13 cellular contexts compared by ENCODE assay signal in genomic region chr12:7450667-7451066, GRCh38. TPM values are rescaled to one million over a fixed set of nuclear protein-coding genes. Genes with fewer than 3 reads are reported as not detected.
DNase-seq lines count a peak whose midpoint lies in the region; TF ChIP-seq lines count a peak whose summit lies in the region.
"Had no signal": no experiment of that assay in that cellular context is flagged by ENCODE, and none has a peak within 500 bp of the region (broad histone marks: within the 10 kb centered on the region; RNA-seq: fewer than 3 reads in every experiment).

No MANE protein-coding gene starts in this region.

- no peak overlapping the region for H3K4me2 ChIP-seq in neuronal stem cell (ENCODE audit: insufficient read depth, low read length, poor library complexity, severe bottlenecking)

- no peak for TF ChIP-seq CTCF in RWPE1 (conservative IDR thresholded peaks at IDR 0.05; ENCODE audit: low read depth)
- TF ChIP-seq CTCF in BE2C (IDR thresholded peaks at IDR 0.05; ENCODE audit: low read depth, low read length), result no peak

- no peak overlapping the region for H3K23ac ChIP-seq in neuronal stem cell (ENCODE audit: low read depth, low read length, poor library complexity)

- H3K9me3 ChIP-seq in BE2C, result no peaks in the 10 kb centered on the region
- H3K9me3 ChIP-seq in neuronal stem cell (replicated peaks in 1 of 2; ENCODE audit: control insufficient read depth in 2 of 2, insufficient read depth in 1 of 2, low read depth in 1 of 2, low read length in 2 of 2), result no peaks in the 10 kb centered on the region

- CTCF ChIA-PET in RWPE1 (lab: Yijun Ruan, JAX), result no interaction called here

- no peak overlapping the region for H2AFZ ChIP-seq in neuronal stem cell (ENCODE audit: low read length)

- POLR2A ChIA-PET in RWPE1 (lab: Yijun Ruan, JAX; ENCODE audit: low non-redundant PET), result no interaction called here

- H2AK5ac ChIP-seq in neuronal stem cell (ENCODE audit: low read depth, low read length), result no peak overlapping the region

- peaks cover 3% of the 10 kb centered on the region for H3K27me3 ChIP-seq in BE2C
- H3K27me3 ChIP-seq in neuronal stem cell (ENCODE audit: control insufficient read depth in 3 of 3, insufficient read depth in 3 of 3, low read depth in 1 of 3, low read length in 3 of 3), result no peaks in the 10 kb centered on the region

- WGBS in neuronal stem cell (ENCODE audit: extremely low coverage in 2 of 2, insufficient read length in 2 of 2, insufficient replicate concordance in 1 of 2), 2 donors, result no CpG with 5 or more reads among the region's 7 CpGs

- H3K18ac ChIP-seq in neuronal stem cell (ENCODE audit: low read length), result no peak overlapping the region

- no peaks in the 10 kb centered on the region for H3K36me3 ChIP-seq in BE2C
- H3K36me3 ChIP-seq in neuronal stem cell (replicated peaks in 1 of 2; ENCODE audit: control insufficient read depth in 2 of 2, insufficient read depth in 2 of 2, low read length in 2 of 2), result no peaks in the 10 kb centered on the region

- H3K9ac ChIP-seq in neuronal stem cell (ENCODE audit: low read depth, low read length, poor library complexity), result no peak overlapping the region

- H2BK5ac ChIP-seq in neuronal stem cell (ENCODE audit: low read length), result no peak overlapping the region

- peak; percentile 100 for DNase-seq in DMS53 treated with DMSO at 0.1 percent for 48 hours (lab: John Stamatoyannopoulos, UW; ENCODE audit: unreplicated experiment)
- peak; percentile 60 for DNase-seq in HT1080 (ENCODE audit: low read depth)
- peak; percentile 55 for DNase-seq in RWPE1 (ENCODE audit: low spot score)
- DNase-seq in epithelial cell of prostate (ENCODE audit: low read depth, low spot score), result peak; percentile 50
- DNase-seq in BE2C, result no peak
- DNase-seq in EL, result no peak
- no peak for DNase-seq in activated T-cell treated with anti-CD3 and anti-CD28 coated beads for 4 hours
- DNase-seq in neuronal stem cell (ENCODE audit: low spot score), result no peak
- DNase-seq: ACHN, Kasumi-1, NCI-H1694 treated with DMSO at 0.1 percent for 48 hours, NCI-H510A, SW 1271 had no signal

- no peak overlapping the region for H3K14ac ChIP-seq in neuronal stem cell (ENCODE audit: low read length)

- no peak overlapping the region for H4K8ac ChIP-seq in neuronal stem cell (ENCODE audit: low read depth, low read length)

- H3K4me3 ChIP-seq in BE2C (ENCODE audit: low read depth, low read length) (no peak overlapping the region), neuronal stem cell (ENCODE audit: low read length in 2 of 2) (no peak overlapping the region)

- H2BK15ac ChIP-seq in neuronal stem cell (ENCODE audit: low read length), result no peak overlapping the region

- no peak overlapping the region for H2BK120ac ChIP-seq in neuronal stem cell (ENCODE audit: low read depth, low read length)

- no peak overlapping the region for H2BK12ac ChIP-seq in neuronal stem cell (ENCODE audit: low read length)

- no peaks in the 10 kb centered on the region for H3K79me1 ChIP-seq in neuronal stem cell (ENCODE audit: low read depth, low read length)

- H3K4me1 ChIP-seq in BE2C (no peaks in the 10 kb centered on the region), neuronal stem cell (ENCODE audit: control insufficient read depth in 2 of 2, insufficient read depth in 1 of 2, low read depth in 1 of 2, low read length in 2 of 2) (no peaks in the 10 kb centered on the region)

- H3K4ac ChIP-seq in neuronal stem cell (ENCODE audit: low read length), result no peak overlapping the region

- H4K91ac ChIP-seq in neuronal stem cell (ENCODE audit: low read depth, low read length, poor library complexity), result no peak overlapping the region

- H3K27ac ChIP-seq in RWPE1, result no peak overlapping the region
- H3K27ac ChIP-seq in epithelial cell of prostate, result no peak overlapping the region
- H3K27ac ChIP-seq in neuronal stem cell (replicated peaks; ENCODE audit: low read length), result no peak overlapping the region

RNA-seq across cellular contexts. Expression of gene CD163L1, which starts 6.7 kb away (rescaled TPM):
- 3.0 and 6.0 TPM in 2 replicates for total RNA-seq in HT1080 (2014; rRNA removed; shearing (Covaris generic))
- 1.5 and 2.1 TPM in 2 replicates for polyA plus RNA-seq in HT1080 (2015; cell fraction: cytosol; rRNA removed)
- polyA plus RNA-seq in HT1080 (2015; cell fraction: nucleus; rRNA removed), result 2.7 and 3.9 TPM in 2 replicates
- 93.1 TPM for polyA plus RNA-seq in BE2C (2012; ENCODE audit: insufficient read depth, insufficient read length, low read depth)
- polyA plus RNA-seq in neuronal stem cell (2013, experiment 1 of 2), result 0.18 TPM
- polyA plus RNA-seq in neuronal stem cell (2013, experiment 2 of 2), result 0.03 TPM

RNA-seq across cellular contexts. Expression of gene CD163, which starts 52.9 kb away (rescaled TPM):
- not detected in 2 replicates for total RNA-seq in HT1080 (2014; rRNA removed; shearing (Covaris generic))
- polyA plus RNA-seq in HT1080 (2015; cell fraction: cytosol; rRNA removed), result 0.03 TPM in 1 of 2 replicates, not detected in the other
- polyA plus RNA-seq in HT1080 (2015; cell fraction: nucleus; rRNA removed), result 0.02 and 0.16 TPM in 2 replicates
- not detected for polyA plus RNA-seq in BE2C (2012; ENCODE audit: insufficient read depth, insufficient read length, low read depth)
- polyA plus RNA-seq in neuronal stem cell (2013, experiment 1 of 2), result 0.01 TPM
- 0.01 TPM for polyA plus RNA-seq in neuronal stem cell (2013, experiment 2 of 2)

Comparison
In these comparisons a context has a peak if more than half of its experiments do, and no peak if none do; other contexts are left out.
1. DNase-seq: peak in DMS53 treated with DMSO at 0.1 percent for 48 hours (single experiment), HT1080 (single experiment), RWPE1 (single experiment) and epithelial cell of prostate (single experiment); none in BE2C (single experiment), EL (single experiment), activated T-cell treated with anti-CD3 and anti-CD28 coated beads for 4 hours (single experiment) and neuronal stem cell (single experiment).